ENCODE assay signal across 1 cellular context in the genomic region with DNA sequence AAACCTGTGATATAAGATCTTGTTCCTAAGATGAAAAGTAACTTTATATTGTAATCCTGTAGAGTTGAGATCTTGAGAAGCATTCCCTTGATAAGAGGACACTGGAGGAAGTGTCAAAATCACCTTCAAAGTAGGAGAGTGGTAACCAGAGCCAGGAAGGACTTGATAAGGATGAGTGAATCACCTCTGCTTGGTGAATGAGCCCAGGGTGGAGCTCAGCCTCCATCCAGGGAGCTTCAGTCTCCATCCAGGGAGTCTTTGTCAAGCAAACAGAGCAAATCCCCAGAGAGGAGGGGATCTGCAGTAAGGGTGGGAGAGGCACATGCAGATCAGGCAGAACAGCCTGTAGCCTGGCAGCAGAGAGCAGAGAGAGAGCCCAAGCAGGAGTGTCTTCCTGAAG.
TF ChIP-seq lines count a peak whose summit lies in the region.

No MANE protein-coding gene starts in this region.

TF ChIP-seq in IMR-90, 13 proteins besides CTCF, POLR2A, EP300 and RAD21:
- TF ChIP-seq, protein P1, sequence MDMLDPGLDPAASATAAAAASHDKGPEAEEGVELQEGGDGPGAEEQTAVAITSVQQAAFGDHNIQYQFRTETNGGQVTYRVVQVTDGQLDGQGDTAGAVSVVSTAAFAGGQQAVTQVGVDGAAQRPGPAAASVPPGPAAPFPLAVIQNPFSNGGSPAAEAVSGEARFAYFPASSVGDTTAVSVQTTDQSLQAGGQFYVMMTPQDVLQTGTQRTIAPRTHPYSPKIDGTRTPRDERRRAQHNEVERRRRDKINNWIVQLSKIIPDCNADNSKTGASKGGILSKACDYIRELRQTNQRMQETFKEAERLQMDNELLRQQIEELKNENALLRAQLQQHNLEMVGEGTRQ (IDR thresholded peaks at IDR 0.05; ENCODE audit: low read depth, low read length), result no peak
- TF ChIP-seq RCOR1 (IDR thresholded peaks at IDR 0.05; ENCODE audit: insufficient replicate concordance, low read length), result no peak
- no peak for TF ChIP-seq MAZ (IDR thresholded peaks at IDR 0.05; ENCODE audit: borderline replicate concordance, low read depth, low read length)
- TF ChIP-seq FOS (IDR thresholded peaks at IDR 0.05; ENCODE audit: low read depth, low read length), result no peak
- TF ChIP-seq CHD1 (IDR thresholded peaks at IDR 0.05; ENCODE audit: low read depth, low read length), result no peak
- TF ChIP-seq NFE2L2 (IDR thresholded peaks at IDR 0.05; ENCODE audit: low read depth, low read length), result no peak
- TF ChIP-seq MXI1 (IDR thresholded peaks at IDR 0.05; ENCODE audit: borderline replicate concordance, low read depth, low read length), result no peak
- TF ChIP-seq MAFK (IDR thresholded peaks at IDR 0.05; ENCODE audit: low read depth, low read length), result no peak
- TF ChIP-seq RFX5 (IDR thresholded peaks at IDR 0.05; ENCODE audit: low read depth, low read length), result no peak
- TF ChIP-seq, protein P2, sequence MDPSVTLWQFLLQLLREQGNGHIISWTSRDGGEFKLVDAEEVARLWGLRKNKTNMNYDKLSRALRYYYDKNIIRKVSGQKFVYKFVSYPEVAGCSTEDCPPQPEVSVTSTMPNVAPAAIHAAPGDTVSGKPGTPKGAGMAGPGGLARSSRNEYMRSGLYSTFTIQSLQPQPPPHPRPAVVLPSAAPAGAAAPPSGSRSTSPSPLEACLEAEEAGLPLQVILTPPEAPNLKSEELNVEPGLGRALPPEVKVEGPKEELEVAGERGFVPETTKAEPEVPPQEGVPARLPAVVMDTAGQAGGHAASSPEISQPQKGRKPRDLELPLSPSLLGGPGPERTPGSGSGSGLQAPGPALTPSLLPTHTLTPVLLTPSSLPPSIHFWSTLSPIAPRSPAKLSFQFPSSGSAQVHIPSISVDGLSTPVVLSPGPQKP (IDR thresholded peaks at IDR 0.05; ENCODE audit: borderline replicate concordance, low read depth, low read length), result no peak
- no peak for TF ChIP-seq CEBPB (IDR thresholded peaks at IDR 0.05; ENCODE audit: low read depth, low read length)
- TF ChIP-seq BHLHE40 (IDR thresholded peaks at IDR 0.05; ENCODE audit: low read depth, low read length), result no peak
- no peak for TF ChIP-seq SMC3 (IDR thresholded peaks at IDR 0.05; ENCODE audit: low read depth, low read length)
TF ChIP-seq in IMR-90: peak in this region for 0.
